1 cellular context compared by ENCODE assay signal in genomic region chr11:111977141-111978027, GRCh38.
TF ChIP-seq lines count a peak whose summit lies in the region.

No MANE protein-coding gene starts in this region.

TF ChIP-seq in H1, 55 proteins besides CTCF, POLR2A, EP300 and RAD21 (continued from another document):
- TF ChIP-seq CHD7 (IDR thresholded peaks at IDR 0.05; ENCODE audit: insufficient replicate concordance, low read length) (no peak), SP1 (IDR thresholded peaks at IDR 0.05; ENCODE audit: low read depth, low read length) (no peak), SUZ12 (IDR thresholded peaks at IDR 0.05; ENCODE audit: low read length) (no peak), PHF8 (conservative IDR thresholded peaks at IDR 0.05; ENCODE audit: low read depth, low read length) (0 out of 2 replicates have a peak, but pooled peaks have one; percentile 2), NANOG (IDR thresholded peaks at IDR 0.05; ENCODE audit: insufficient read depth, low read depth, low read length, poor library complexity, severe bottlenecking) (no peak), RFX5 (IDR thresholded peaks at IDR 0.05; ENCODE audit: borderline replicate concordance, low read depth, low read length) (no peak), HDAC2 (IDR thresholded peaks at IDR 0.05; ENCODE audit: borderline replicate concordance in 1 of 2, low read depth in 2 of 2, low read length in 2 of 2) (0 out of 4 replicates have a peak, but pooled peaks of 1 of the 2 experiments have one; percentile 37), SIRT6 (IDR thresholded peaks at IDR 0.05; ENCODE audit: low read length) (no peak), RXRA (IDR thresholded peaks at IDR 0.05; ENCODE audit: insufficient read depth, low read depth, low read length) (no peak), TAF7 (optimal IDR thresholded peaks at IDR 0.05; ENCODE audit: borderline replicate concordance, low read depth, low read length) (peak; percentile 29), GTF2F1 (IDR thresholded peaks at IDR 0.05; ENCODE audit: borderline replicate concordance, low read depth, low read length) (no peak), SIN3A (conservative IDR thresholded peaks at IDR 0.05 in 1 of 2, IDR thresholded peaks at IDR 0.05 in 1 of 2; ENCODE audit: low read depth in 1 of 2, low read length in 2 of 2) (no peak; a peak in 1 of 4 replicates), TAF1 (IDR thresholded peaks at IDR 0.05; ENCODE audit: low read depth, low read length) (peak; percentile 22; the same call in 1 of the 2 replicates), SAP30 (IDR thresholded peaks at IDR 0.05; ENCODE audit: insufficient read depth, insufficient replicate concordance, low read length) (peak; percentile 56), MAX (IDR thresholded peaks at IDR 0.05) (peak; percentile 7; the same call in 1 of the 2 replicates)
